In the genomic region with DNA sequence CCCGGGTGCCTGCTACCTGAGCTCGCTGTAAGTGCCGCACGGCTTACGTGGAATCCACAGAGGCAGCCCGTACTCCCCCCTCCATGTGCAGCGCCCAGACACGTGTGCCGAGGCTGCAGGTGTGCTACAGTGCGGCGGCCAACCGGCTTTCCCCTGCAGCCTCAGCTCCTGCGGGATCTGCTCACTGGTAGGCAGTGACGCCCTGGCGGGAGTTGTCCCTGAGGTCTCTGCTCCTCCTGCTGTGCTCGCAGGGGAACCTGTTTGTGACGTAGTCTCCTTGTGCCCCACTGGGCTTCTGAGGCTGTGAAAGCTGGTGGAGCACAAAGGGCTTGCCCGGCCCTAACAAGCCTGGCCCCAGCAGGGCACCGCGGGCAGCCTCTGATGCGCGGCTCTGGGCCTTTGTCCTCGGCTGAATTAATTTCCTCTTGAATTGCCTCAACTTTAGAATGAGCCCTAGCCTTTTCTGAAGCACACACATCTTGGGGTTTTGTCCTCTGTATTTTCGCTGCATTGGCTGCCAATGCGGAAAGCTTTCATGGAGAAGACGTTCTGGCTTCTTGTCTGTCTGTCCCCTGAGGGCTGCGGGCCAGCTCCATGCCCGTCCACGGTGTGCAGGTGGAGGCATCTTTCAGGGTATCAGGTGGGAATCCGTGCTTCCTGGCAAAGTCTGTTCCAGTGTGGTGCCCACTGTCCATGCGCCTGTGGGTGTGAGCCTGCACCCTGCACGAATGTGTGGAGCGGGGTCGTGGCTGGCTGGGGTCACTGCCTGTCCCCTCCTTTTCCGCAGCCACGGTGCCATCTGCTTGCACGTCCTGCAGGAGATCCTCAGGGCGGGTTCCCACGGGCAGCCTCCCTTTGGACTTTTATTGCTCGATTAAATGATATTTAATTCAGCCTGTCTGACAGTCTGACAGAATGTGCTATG, we compare ENCODE assay signal across 1 cellular context.
A peak's percentile ranks its signal among the peaks of the same experiment; 100 is the strongest.
TF ChIP-seq lines count a peak whose summit lies in the region.

No MANE protein-coding gene starts in this region.

TF ChIP-seq in GM23338, 12 proteins besides CTCF, POLR2A, EP300 and RAD21 (continued from another document):
- peak; percentile 84 for TF ChIP-seq CREB1 (CRISPR knock-in tag; IDR thresholded peaks at IDR 0.05; ENCODE audit: low read depth)
